ENCODE assay signal across 12 cellular contexts in the genomic region with DNA sequence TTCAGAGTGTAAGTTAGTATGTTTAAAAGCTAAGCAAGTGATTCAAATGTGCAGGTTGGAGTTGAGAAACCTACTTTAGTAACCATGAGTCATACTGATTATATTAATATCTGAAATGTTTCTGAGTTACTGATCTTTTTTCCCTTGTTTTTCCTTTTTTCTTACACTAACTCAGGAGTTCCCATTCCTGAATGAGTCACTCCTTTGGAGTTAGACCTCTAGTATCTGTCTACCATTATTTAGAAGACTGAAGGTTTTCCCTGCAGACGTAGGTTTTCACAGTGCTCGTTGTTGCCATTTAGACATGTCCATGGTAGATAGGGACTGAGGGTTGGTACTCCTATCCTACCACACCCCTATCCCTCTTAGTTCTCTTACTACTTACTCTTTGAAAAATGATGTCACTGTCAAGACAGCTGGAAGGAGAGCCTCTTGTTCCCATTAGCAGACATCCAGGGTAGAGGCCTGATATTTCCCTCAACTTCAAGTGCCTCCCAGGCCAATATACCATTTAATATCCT. TPM values are rescaled to one million over a fixed set of nuclear protein-coding genes. Genes with fewer than 3 reads are reported as not detected.
A peak's percentile ranks its signal among the peaks of the same experiment; 100 is the strongest.
DNase-seq lines count a peak whose midpoint lies in the region; ATAC-seq, FAIRE-seq and TF ChIP-seq lines count a peak whose summit lies in the region.
"Had no signal": no experiment of that assay in that cellular context is flagged by ENCODE, and none has a peak within 500 bp of the region (broad histone marks: within the 10 kb centered on the region; RNA-seq: fewer than 3 reads in every experiment).

No MANE protein-coding gene starts in this region.

- no peak overlapping the region for H3K4me3 ChIP-seq in AG04449 (ENCODE audit: low read depth, low read length)
- no peak overlapping the region for H3K4me3 ChIP-seq in bronchial epithelial cell (ENCODE audit: low read depth, low read length)
- H3K4me3 ChIP-seq in Karpas-422 (ENCODE audit: low read length), result no peak overlapping the region
- no peak overlapping the region for H3K4me3 ChIP-seq in adrenal gland

- H3K27ac ChIP-seq in Karpas-422 (ENCODE audit: low read length) (no peak overlapping the region), adrenal gland (no peak overlapping the region)

- TF ChIP-seq CTCF in AG04449 (IDR thresholded peaks at IDR 0.05; ENCODE audit: insufficient read depth, low read length, missing control alignments), result no peak
- no peak for TF ChIP-seq CTCF in bronchial epithelial cell (IDR thresholded peaks at IDR 0.05; ENCODE audit: insufficient read depth, low read length, severe bottlenecking)
- no peak for TF ChIP-seq CTCF in adrenal gland (IDR thresholded peaks at IDR 0.05)

- no peaks in the 10 kb centered on the region for H3K79me2 ChIP-seq in Karpas-422 (ENCODE audit: low read length)

- H2AFZ ChIP-seq in Karpas-422 (ENCODE audit: low read length), result no peak overlapping the region

- intact Hi-C loops in left colon (cut with DNase I, micrococcal nuclease), result no loop called here
- intact Hi-C loops in adrenal gland (cut with DNase I), result no loop called here

- no peaks in the 10 kb centered on the region for H4K20me1 ChIP-seq in Karpas-422 (ENCODE audit: insufficient read depth, low read depth, low read length)

- no peak overlapping the region for H3K4me2 ChIP-seq in Karpas-422 (ENCODE audit: low read depth, low read length, poor library complexity, severe bottlenecking)

- H3K9me3 ChIP-seq in Karpas-422 (ENCODE audit: low read length), result no peaks in the 10 kb centered on the region
- no peaks in the 10 kb centered on the region for H3K9me3 ChIP-seq in adrenal gland (replicated peaks in 1 of 3)
- H3K9me3 ChIP-seq: BE2C had no signal

- TF ChIP-seq POLR2A in adrenal gland (IDR thresholded peaks at IDR 0.05), result no peak

- DNase-seq in AG04449 (ENCODE audit: low read depth, low spot score) (peak; percentile 36), HTR-8/SVneo (ENCODE audit: insufficient read length, low spot score) (peak; percentile 40), bronchial epithelial cell (ENCODE audit: low read depth) (peak; percentile 82), left colon (no peak), Karpas-422 (no peak), pons (ENCODE audit: low spot score) (no peak), adrenal gland (no peak)
- DNase-seq: activated CD4-positive, CD25-positive, alpha-beta regulatory T cell; BE2C; MM.1S; NCI-H446 had no signal

- no peak for FAIRE-seq in HTR-8/SVneo (lab: Jason Lieb, UNC)
- no peak for FAIRE-seq in bronchial epithelial cell (lab: Jason Lieb, UNC)

- H3K27me3 ChIP-seq in bronchial epithelial cell (ENCODE audit: control insufficient read depth, insufficient read depth, low read length), result no peaks in the 10 kb centered on the region
- H3K27me3 ChIP-seq in Karpas-422 (ENCODE audit: low read length), result no peaks in the 10 kb centered on the region
- H3K27me3 ChIP-seq in adrenal gland, result no peaks in the 10 kb centered on the region

- H3K4me1 ChIP-seq in Karpas-422 (ENCODE audit: low read length), result peaks cover 4% of the 10 kb centered on the region; the same call in 1 of the 2 replicates
- H3K4me1 ChIP-seq in adrenal gland (replicated peaks in 1 of 2), result no peaks in the 10 kb centered on the region
- H3K4me1 ChIP-seq: BE2C had no signal

- H3K36me3 ChIP-seq in bronchial epithelial cell (ENCODE audit: control insufficient read depth, insufficient read depth, low read length), result peaks cover 2% of the 10 kb centered on the region
- no peaks in the 10 kb centered on the region for H3K36me3 ChIP-seq in Karpas-422 (ENCODE audit: insufficient read depth, low read length)
- H3K36me3 ChIP-seq in adrenal gland (replicated peaks in 1 of 2), result no peaks in the 10 kb centered on the region
- H3K36me3 ChIP-seq: BE2C had no signal

- 70 to 94% (median 82%) methylated on average over 2 of the region's 2 CpGs for WGBS in adrenal gland, 4 donors

- ATAC-seq in left colon, result peak; percentile 5
- ATAC-seq in GM19351 (IDR thresholded peaks at IDR 0.05; ENCODE audit: unreplicated experiment), result no peak

- POLR2A ChIA-PET in AG04449 (lab: Yijun Ruan, JAX), result no interaction called here

- H3K9ac ChIP-seq in Karpas-422 (ENCODE audit: low read length), result no peak overlapping the region

- CTCF ChIA-PET in AG04449 (lab: Yijun Ruan, JAX), result interaction anchor here (1.1 to 1.3 kb wide), 2 partner anchors 12 to 419 kb away, joined by 3 to 4 read pairs; a partner anchor contains a TSS

- H3K9me2 ChIP-seq in Karpas-422 (replicated peaks; ENCODE audit: insufficient read depth, low read length), result no peaks in the 10 kb centered on the region

RNA-seq across cellular contexts. Expression of a gene that starts 20.2 kb away (rescaled TPM):
- total RNA-seq in bronchial epithelial cell (76.9 and 109 TPM in 2 replicates), left colon (100 to 1,000 TPM; 127 to 129 TPM), adrenal gland (1 to 10 TPM in 4 of 8 donors, under 1 TPM in 4; 0.16 to 2.5 (median 1.0) TPM)
- total RNA-seq in Karpas-422 (2014; rRNA removed; shearing (Covaris generic); ENCODE audit: low replicate concordance), result 2.8 and 3.5 TPM in 2 replicates
- 1 to 10 TPM in 1 of 3 donors, under 1 TPM in 2; 0.35 to 8.8 (median 0.77) TPM for polyA plus RNA-seq in adrenal gland

RNA-seq across cellular contexts. Expression of a gene that starts 47.2 kb away (rescaled TPM):
- 21.9 and 26.1 TPM in 2 replicates for total RNA-seq in bronchial epithelial cell
- total RNA-seq in left colon, result 10 to 100 TPM; 20.3 to 24.8 TPM
- total RNA-seq in Karpas-422 (2014; rRNA removed; shearing (Covaris generic); ENCODE audit: low replicate concordance), result 35.2 and 69.8 TPM in 2 replicates
- total RNA-seq in adrenal gland, result 10 to 100 TPM in 7 of 8 donors, 1 to 10 TPM in 1; 7.8 to 24.7 (median 16.7) TPM
- polyA plus RNA-seq in adrenal gland, result 10 to 100 TPM; 10.2 to 32.0 (median 13.3) TPM

Comparison
In these comparisons a context has a peak if more than half of its experiments do, and no peak if none do; other contexts are left out.
1. DNase-seq: peak in AG04449 (single experiment), HTR-8/SVneo (single experiment) and bronchial epithelial cell (single experiment); none in left colon (0 of 2), Karpas-422 (single experiment), pons (single experiment) and adrenal gland (0 of 7).
2. RNA of a gene that starts 20.2 kb away (total RNA-seq): 127 to 129 TPM in left colon and 76.9 to 109 TPM in bronchial epithelial cell; 2.8 to 3.5 TPM in Karpas-422 and 0.16 to 2.5 TPM in adrenal gland; every median in the first group is over 10 times any median in the second.